ENCODE assay signal across 19 cellular contexts in genomic region chr9:92725726-92726125, GRCh38. TPM values are rescaled to one million over a fixed set of nuclear protein-coding genes. Genes with fewer than 3 reads are reported as not detected.
DNase-seq lines count a peak whose midpoint lies in the region; ATAC-seq and TF ChIP-seq lines count a peak whose summit lies in the region.
"Had no signal": no experiment of that assay in that cellular context is flagged by ENCODE, and none has a peak within 500 bp of the region (broad histone marks: within the 10 kb centered on the region; RNA-seq: fewer than 3 reads in every experiment).

No MANE protein-coding gene starts in this region.

- TF ChIP-seq CTCF in OCI-LY1 (IDR thresholded peaks at IDR 0.05; ENCODE audit: low read length), result no peak

- no peak overlapping the region for H2AFZ ChIP-seq in OCI-LY1 (ENCODE audit: low read length)
- H2AFZ ChIP-seq: PC-9 had no signal

- DNase-seq in activated T-cell treated with anti-CD3 and anti-CD28 coated beads, Interleukin-2, amount 50 U/mL, for 72 hours, result no peak
- no peak for DNase-seq in activated T-cell treated with anti-CD3 and anti-CD28 coated beads, Interleukin-2, amount 50 U/mL, for 4 hours
- DNase-seq in epithelial cell of prostate (ENCODE audit: low read depth, low spot score) (no peak), GF-D8 (lab: John Stamatoyannopoulos, UW) (no peak)
- DNase-seq: activated T-cell treated with anti-CD3 and anti-CD28 coated beads for 4 hours; DMS79; glutamatergic neuron; NCI-H146; NCI-H2227 treated with DMSO at 0.1 percent for 48 hours; NCI-H82; PC-9; stimulated activated CD4-positive, alpha-beta T cell treated with anti-CD3 and anti-CD28 coated beads, Interleukin-4, amount 100 ng/mL, for 24 hours; T-helper 9 cell had no signal

- no peak overlapping the region for H3K4me3 ChIP-seq in OCI-LY1 (ENCODE audit: low read depth, low read length, poor library complexity, severe bottlenecking)
- H3K4me3 ChIP-seq: dorsolateral prefrontal cortex, PC-9, thoracic aorta had no signal

- H3K4me1 ChIP-seq in OCI-LY1 (ENCODE audit: insufficient read depth, low read length, severe bottlenecking), result peaks cover 100% of the 10 kb centered on the region

- ATAC-seq in activated T-cell treated with anti-CD3 and anti-CD28 coated beads, Interleukin-2, amount 50 U/mL, for 72 hours (replicated peaks in 1 of 2), result no peak
- no peak for ATAC-seq in activated T-cell treated with anti-CD3 and anti-CD28 coated beads, Interleukin-2, amount 50 U/mL, for 4 hours
- ATAC-seq in stimulated activated memory B cell treated with anti-CD40 and anti-IgM and Interleukin-4, amounts not matched to agents 10 μg/mL and 1 μg/mL and 100 μg/mL, for 72 hours, result no peak
- no peak for ATAC-seq in GM21786 (IDR thresholded peaks at IDR 0.05; ENCODE audit: unreplicated experiment)
- ATAC-seq in GM19324 (IDR thresholded peaks at IDR 0.05; ENCODE audit: low FRiP score, unreplicated experiment), result no peak

- H3K4me3 Mint-ChIP-seq in activated T-cell treated with anti-CD3 and anti-CD28 coated beads, Interleukin-2, amount 50 U/mL, for 72 hours, result no peak overlapping the region
- no peak overlapping the region for H3K4me3 Mint-ChIP-seq in activated T-cell treated with anti-CD3 and anti-CD28 coated beads, Interleukin-2, amount 50 U/mL, for 4 hours
- no peak overlapping the region for H3K4me3 Mint-ChIP-seq in stimulated activated memory B cell treated with anti-CD40 and anti-IgM and Interleukin-4, amounts not matched to agents 10 μg/mL and 1 μg/mL and 100 μg/mL, for 72 hours

- H3K27me3 ChIP-seq in OCI-LY1 (ENCODE audit: insufficient read depth, low read length), result no peaks in the 10 kb centered on the region
- H3K27me3 ChIP-seq: dorsolateral prefrontal cortex had no signal

- H3F3A ChIP-seq in OCI-LY1 (ENCODE audit: insufficient read depth, low read length), result peaks cover 7% of the 10 kb centered on the region; the same call in 1 of the 2 replicates

- peaks cover 40% of the 10 kb centered on the region; the same call in 1 of the 2 replicates for H3K36me3 ChIP-seq in OCI-LY1 (ENCODE audit: insufficient read depth, low read length)

- H3K27ac Mint-ChIP-seq in activated T-cell treated with anti-CD3 and anti-CD28 coated beads, Interleukin-2, amount 50 U/mL, for 72 hours, result peak overlapping the region; percentile 22
- H3K27ac Mint-ChIP-seq in stimulated activated memory B cell treated with anti-CD40 and anti-IgM and Interleukin-4, amounts not matched to agents 10 μg/mL and 1 μg/mL and 100 μg/mL, for 72 hours, result peak overlapping the region; percentile 98

- H3K9ac ChIP-seq in OCI-LY1 (ENCODE audit: low read length), result no peak overlapping the region; the same call in 1 of the 2 replicates

- H3K79me2 ChIP-seq in OCI-LY1 (ENCODE audit: insufficient read depth, low read length), result peaks cover 9% of the 10 kb centered on the region

- peaks cover 0 to 3% of the 10 kb centered on the region in 2 donors for H3K36me3 Mint-ChIP-seq in activated T-cell treated with anti-CD3 and anti-CD28 coated beads, Interleukin-2, amount 50 U/mL, for 72 hours (ENCODE audit: insufficient read depth in 2 of 2)
- peaks cover 22% of the 10 kb centered on the region for H3K36me3 Mint-ChIP-seq in activated T-cell treated with anti-CD3 and anti-CD28 coated beads, Interleukin-2, amount 50 U/mL, for 4 hours (ENCODE audit: insufficient read depth)
- peaks cover 41% of the 10 kb centered on the region for H3K36me3 Mint-ChIP-seq in stimulated activated memory B cell treated with anti-CD40 and anti-IgM and Interleukin-4, amounts not matched to agents 10 μg/mL and 1 μg/mL and 100 μg/mL, for 72 hours

- no peaks in the 10 kb centered on the region for H3K4me1 Mint-ChIP-seq in activated T-cell treated with anti-CD3 and anti-CD28 coated beads, Interleukin-2, amount 50 U/mL, for 72 hours (ENCODE audit: low read depth)
- H3K4me1 Mint-ChIP-seq in activated T-cell treated with anti-CD3 and anti-CD28 coated beads, Interleukin-2, amount 50 U/mL, for 4 hours (ENCODE audit: low read depth), result peaks cover 21% of the 10 kb centered on the region
- peaks cover 93% of the 10 kb centered on the region for H3K4me1 Mint-ChIP-seq in stimulated activated memory B cell treated with anti-CD40 and anti-IgM and Interleukin-4, amounts not matched to agents 10 μg/mL and 1 μg/mL and 100 μg/mL, for 72 hours

- no peaks in the 10 kb centered on the region for H4K20me1 ChIP-seq in OCI-LY1 (ENCODE audit: insufficient read depth, low read length)

- no peaks in the 10 kb centered on the region for H3K9me3 ChIP-seq in OCI-LY1 (ENCODE audit: low read length)
- H3K9me3 ChIP-seq: thoracic aorta had no signal

- no peaks in the 10 kb centered on the region for H3K9me3 Mint-ChIP-seq in activated T-cell treated with anti-CD3 and anti-CD28 coated beads, Interleukin-2, amount 50 U/mL, for 72 hours
- H3K9me3 Mint-ChIP-seq in activated T-cell treated with anti-CD3 and anti-CD28 coated beads, Interleukin-2, amount 50 U/mL, for 4 hours, result no peaks in the 10 kb centered on the region
- no peaks in the 10 kb centered on the region for H3K9me3 Mint-ChIP-seq in stimulated activated memory B cell treated with anti-CD40 and anti-IgM and Interleukin-4, amounts not matched to agents 10 μg/mL and 1 μg/mL and 100 μg/mL, for 72 hours

- H3K27me3 Mint-ChIP-seq in activated T-cell treated with anti-CD3 and anti-CD28 coated beads, Interleukin-2, amount 50 U/mL, for 72 hours (ENCODE audit: low read depth), result no peaks in the 10 kb centered on the region
- H3K27me3 Mint-ChIP-seq in activated T-cell treated with anti-CD3 and anti-CD28 coated beads, Interleukin-2, amount 50 U/mL, for 4 hours (ENCODE audit: low read depth), result no peaks in the 10 kb centered on the region
- H3K27me3 Mint-ChIP-seq in stimulated activated memory B cell treated with anti-CD40 and anti-IgM and Interleukin-4, amounts not matched to agents 10 μg/mL and 1 μg/mL and 100 μg/mL, for 72 hours, result no peaks in the 10 kb centered on the region

- no peak overlapping the region; the same call in 1 of the 2 replicates for H3K4me2 ChIP-seq in OCI-LY1 (ENCODE audit: low read length)
- H3K4me2 ChIP-seq: PC-9 had no signal

- no peaks in the 10 kb centered on the region for H3K9me2 ChIP-seq in OCI-LY1 (ENCODE audit: low read depth, low read length)

- H3K27ac ChIP-seq in OCI-LY1 (ENCODE audit: low read depth, low read length, poor library complexity, severe bottlenecking), result peak overlapping the region; percentile 95
- H3K27ac ChIP-seq in epithelial cell of prostate, result peak overlapping the region; percentile 94
- H3K27ac ChIP-seq: PC-9, thoracic aorta had no signal

RNA-seq across cellular contexts. Expression of gene BICD2, which starts 38.9 kb away (rescaled TPM):
- total RNA-seq in activated T-cell treated with anti-CD3 and anti-CD28 coated beads, Interleukin-2, amount 50 U/mL, for 72 hours, result 10 to 100 TPM; 15.4 to 15.5 TPM
- total RNA-seq in activated T-cell treated with anti-CD3 and anti-CD28 coated beads, Interleukin-2, amount 50 U/mL, for 4 hours, result 10 to 100 TPM; 29.3 to 32.3 (median 30.1) TPM

RNA-seq across cellular contexts. Expression of gene IPPK, which starts 55.8 kb away (rescaled TPM):
- total RNA-seq in activated T-cell treated with anti-CD3 and anti-CD28 coated beads, Interleukin-2, amount 50 U/mL, for 72 hours, result 10 to 100 TPM; 12.2 to 14.9 TPM
- 10 to 100 TPM; 12.8 to 14.6 (median 14.5) TPM for total RNA-seq in activated T-cell treated with anti-CD3 and anti-CD28 coated beads, Interleukin-2, amount 50 U/mL, for 4 hours
